In the genomic region with DNA sequence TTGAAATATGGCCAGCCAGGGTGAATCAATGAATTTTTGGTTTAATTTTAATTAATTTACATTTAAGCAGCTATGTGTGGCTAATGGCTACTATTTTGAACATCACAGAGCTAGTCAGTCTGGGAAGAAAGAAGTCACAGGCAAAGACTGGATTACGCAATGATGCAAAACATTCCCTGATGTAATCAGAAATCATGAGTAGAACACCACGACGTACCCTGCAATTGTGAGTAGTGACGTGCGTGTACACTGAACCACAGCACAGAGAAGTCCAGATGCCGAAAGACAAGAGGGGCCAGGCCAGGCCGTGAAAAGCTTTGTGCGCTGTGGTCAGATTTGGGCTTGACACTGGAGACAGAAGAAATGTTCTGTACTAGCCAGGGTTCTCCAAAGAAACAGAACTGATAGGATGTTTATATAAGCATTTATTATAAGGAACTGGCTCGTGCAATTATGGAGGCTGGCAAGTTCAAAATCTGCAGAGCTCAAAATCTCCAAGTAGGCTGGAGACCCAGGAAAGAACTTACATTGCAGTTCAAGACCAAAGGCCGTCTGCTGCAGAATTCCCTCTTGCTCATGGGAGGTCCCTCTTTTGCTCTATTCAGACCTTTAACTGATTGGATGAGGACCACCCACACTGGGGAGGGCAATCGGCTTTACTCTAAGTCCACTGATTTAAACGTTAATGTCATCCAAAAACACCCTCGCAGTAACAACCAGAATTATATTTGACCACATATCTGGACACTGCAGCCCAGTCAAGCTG, we compare ENCODE assay signal across 1 cellular context.
TF ChIP-seq lines count a peak whose summit lies in the region.

No MANE protein-coding gene starts in this region.

TF ChIP-seq in SK-N-SH treated with all-trans-retinoic acid at 6 μM for 48 hours, 23 proteins besides CTCF, POLR2A, EP300 and RAD21 (continued from another document):
- TF ChIP-seq, protein P1, sequence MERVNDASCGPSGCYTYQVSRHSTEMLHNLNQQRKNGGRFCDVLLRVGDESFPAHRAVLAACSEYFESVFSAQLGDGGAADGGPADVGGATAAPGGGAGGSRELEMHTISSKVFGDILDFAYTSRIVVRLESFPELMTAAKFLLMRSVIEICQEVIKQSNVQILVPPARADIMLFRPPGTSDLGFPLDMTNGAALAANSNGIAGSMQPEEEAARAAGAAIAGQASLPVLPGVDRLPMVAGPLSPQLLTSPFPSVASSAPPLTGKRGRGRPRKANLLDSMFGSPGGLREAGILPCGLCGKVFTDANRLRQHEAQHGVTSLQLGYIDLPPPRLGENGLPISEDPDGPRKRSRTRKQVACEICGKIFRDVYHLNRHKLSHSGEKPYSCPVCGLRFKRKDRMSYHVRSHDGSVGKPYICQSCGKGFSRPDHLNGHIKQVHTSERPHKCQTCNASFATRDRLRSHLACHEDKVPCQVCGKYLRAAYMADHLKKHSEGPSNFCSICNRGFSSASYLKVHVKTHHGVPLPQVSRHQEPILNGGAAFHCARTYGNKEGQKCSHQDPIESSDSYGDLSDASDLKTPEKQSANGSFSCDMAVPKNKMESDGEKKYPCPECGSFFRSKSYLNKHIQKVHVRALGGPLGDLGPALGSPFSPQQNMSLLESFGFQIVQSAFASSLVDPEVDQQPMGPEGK (CRISPR knock-in tag; IDR thresholded peaks at IDR 0.05; ENCODE audit: borderline replicate concordance) = no peak
- TF ChIP-seq TOX (CRISPR knock-in tag; IDR thresholded peaks at IDR 0.05; ENCODE audit: borderline replicate concordance) (no peak), ARNTL (CRISPR knock-in tag; IDR thresholded peaks at IDR 0.05; ENCODE audit: borderline replicate concordance, low read depth) (no peak)
